Comparison of ENCODE assay signal across 21 cellular contexts in genomic region chr2:27375513-27376099, GRCh38. TPM values are rescaled to one million over a fixed set of nuclear protein-coding genes. Genes with fewer than 3 reads are reported as not detected.
A peak's percentile ranks its signal among the peaks of the same experiment; 100 is the strongest.
DNase-seq lines count a peak whose midpoint lies in the region; ATAC-seq and TF ChIP-seq lines count a peak whose summit lies in the region.
"Had no signal": no experiment of that assay in that cellular context is flagged by ENCODE, and none has a peak within 500 bp of the region (broad histone marks: within the 10 kb centered on the region; RNA-seq: fewer than 3 reads in every experiment).

No MANE protein-coding gene starts in this region.

- peak; percentile 22 for TF ChIP-seq POLR2A in GM18526 (IDR thresholded peaks at IDR 0.05; ENCODE audit: extremely low read depth, insufficient read length)

- no peaks in the 10 kb centered on the region for H3K9me3 Mint-ChIP-seq in activated CD4-positive, alpha-beta T cell treated with anti-CD3 and anti-CD28 coated beads, Interleukin-2, amount 10 ng/mL, durations not matched to agents 24 days and 14 days
- no peaks in the 10 kb centered on the region for H3K9me3 Mint-ChIP-seq in activated T-helper 1 cell treated with anti-CD3 and anti-CD28 coated beads, Interleukin-12 subunit alpha, Interleukin-12 subunit beta, Interleukin-2, Interleukin-4 antibody, amounts not matched to agents 30 ng/mL and 10 ng/mL and 1 ng/mL, durations not matched to agents 14 hours and 24 hours and 36 hours
- no peaks in the 10 kb centered on the region for H3K9me3 Mint-ChIP-seq in neural crest cell

- DNase-seq in activated CD4-positive, alpha-beta T cell treated with anti-CD3 and anti-CD28 coated beads, Interleukin-2, amount 10 ng/mL, durations not matched to agents 24 days and 14 days: no peak
- no peak for DNase-seq in activated CD4-positive, alpha-beta T cell treated with anti-CD3 and anti-CD28 coated beads for 1 hour
- no peak for DNase-seq in activated T-helper 1 cell treated with anti-CD3 and anti-CD28 coated beads, Interleukin-12 subunit alpha, Interleukin-12 subunit beta, Interleukin-2, Interleukin-4 antibody, amounts not matched to agents 30 ng/mL and 10 ng/mL and 1 ng/mL, durations not matched to agents 14 hours and 24 hours and 36 hours (ENCODE audit: low spot score)
- DNase-seq in neural crest cell (ENCODE audit: low read depth, low spot score) (no peak), cortex of kidney (lab: John Stamatoyannopoulos, UW) (no peak), hepatic stellate cell (ENCODE audit: low spot score) (no peak)
- DNase-seq: EL, GF-D8, H7, KG1, NCI-H1092 treated with DMSO at 0.1 percent for 48 hours, NCI-H1436 treated with DMSO at 0.1 percent for 48 hours, NCI-H1930, NCI-H2227 treated with DMSO at 0.1 percent for 48 hours, NCI-H510A, NCI-H774, Peyer's patch had no signal

- no peak for TF ChIP-seq CTCF in neural crest cell (conservative IDR thresholded peaks at IDR 0.05)

- H3K4me3 Mint-ChIP-seq in activated CD4-positive, alpha-beta T cell treated with anti-CD3 and anti-CD28 coated beads, Interleukin-2, amount 10 ng/mL, durations not matched to agents 24 days and 14 days: no peak overlapping the region
- no peak overlapping the region for H3K4me3 Mint-ChIP-seq in activated T-helper 1 cell treated with anti-CD3 and anti-CD28 coated beads, Interleukin-12 subunit alpha, Interleukin-12 subunit beta, Interleukin-2, Interleukin-4 antibody, amounts not matched to agents 30 ng/mL and 10 ng/mL and 1 ng/mL, durations not matched to agents 14 hours and 24 hours and 36 hours
- H3K4me3 Mint-ChIP-seq in neural crest cell: peak overlapping the region; percentile 81

- peaks cover 68% of the 10 kb centered on the region for H3K36me3 Mint-ChIP-seq in activated CD4-positive, alpha-beta T cell treated with anti-CD3 and anti-CD28 coated beads, Interleukin-2, amount 10 ng/mL, durations not matched to agents 24 days and 14 days (ENCODE audit: low read depth)
- peaks cover 49% of the 10 kb centered on the region for H3K36me3 Mint-ChIP-seq in activated T-helper 1 cell treated with anti-CD3 and anti-CD28 coated beads, Interleukin-12 subunit alpha, Interleukin-12 subunit beta, Interleukin-2, Interleukin-4 antibody, amounts not matched to agents 30 ng/mL and 10 ng/mL and 1 ng/mL, durations not matched to agents 14 hours and 24 hours and 36 hours (ENCODE audit: low read depth)
- peaks cover 22% of the 10 kb centered on the region for H3K36me3 Mint-ChIP-seq in neural crest cell (ENCODE audit: low read depth)

- H3K4me1 Mint-ChIP-seq in activated CD4-positive, alpha-beta T cell treated with anti-CD3 and anti-CD28 coated beads, Interleukin-2, amount 10 ng/mL, durations not matched to agents 24 days and 14 days: peaks cover 33% of the 10 kb centered on the region
- H3K4me1 Mint-ChIP-seq in activated T-helper 1 cell treated with anti-CD3 and anti-CD28 coated beads, Interleukin-12 subunit alpha, Interleukin-12 subunit beta, Interleukin-2, Interleukin-4 antibody, amounts not matched to agents 30 ng/mL and 10 ng/mL and 1 ng/mL, durations not matched to agents 14 hours and 24 hours and 36 hours (ENCODE audit: low read depth): peaks cover 38% of the 10 kb centered on the region
- H3K4me1 Mint-ChIP-seq in neural crest cell: peaks cover 33% of the 10 kb centered on the region

- H3K27me3 Mint-ChIP-seq in activated CD4-positive, alpha-beta T cell treated with anti-CD3 and anti-CD28 coated beads, Interleukin-2, amount 10 ng/mL, durations not matched to agents 24 days and 14 days: no peaks in the 10 kb centered on the region
- no peaks in the 10 kb centered on the region for H3K27me3 Mint-ChIP-seq in activated T-helper 1 cell treated with anti-CD3 and anti-CD28 coated beads, Interleukin-12 subunit alpha, Interleukin-12 subunit beta, Interleukin-2, Interleukin-4 antibody, amounts not matched to agents 30 ng/mL and 10 ng/mL and 1 ng/mL, durations not matched to agents 14 hours and 24 hours and 36 hours (ENCODE audit: insufficient read depth)
- peaks cover 17% of the 10 kb centered on the region for H3K27me3 Mint-ChIP-seq in neural crest cell (ENCODE audit: low read depth)

- intact Hi-C loops in activated CD4-positive, alpha-beta T cell treated with anti-CD3 and anti-CD28 coated beads, Interleukin-2, amount 10 ng/mL, durations not matched to agents 24 days and 14 days (cut with micrococcal nuclease): no loop called here
- intact Hi-C loops in activated T-helper 1 cell treated with anti-CD3 and anti-CD28 coated beads, Interleukin-12 subunit alpha, Interleukin-12 subunit beta, Interleukin-2, Interleukin-4 antibody, amounts not matched to agents 30 ng/mL and 10 ng/mL and 1 ng/mL, durations not matched to agents 14 hours and 24 hours and 36 hours (cut with micrococcal nuclease): no loop called here

- peak overlapping the region; percentile 34 for H3K27ac Mint-ChIP-seq in activated CD4-positive, alpha-beta T cell treated with anti-CD3 and anti-CD28 coated beads, Interleukin-2, amount 10 ng/mL, durations not matched to agents 24 days and 14 days
- peak overlapping the region; percentile 50 for H3K27ac Mint-ChIP-seq in activated T-helper 1 cell treated with anti-CD3 and anti-CD28 coated beads, Interleukin-12 subunit alpha, Interleukin-12 subunit beta, Interleukin-2, Interleukin-4 antibody, amounts not matched to agents 30 ng/mL and 10 ng/mL and 1 ng/mL, durations not matched to agents 14 hours and 24 hours and 36 hours
- H3K27ac Mint-ChIP-seq in neural crest cell (ENCODE audit: unreplicated experiment): peak overlapping the region; percentile 57

- no peak for ATAC-seq in HG03159 (IDR thresholded peaks at IDR 0.05; ENCODE audit: unreplicated experiment)
- ATAC-seq: Right ventricle myocardium inferior had no signal

RNA-seq across cellular contexts. Expression of gene ZNF513, which starts 4.9 kb away (rescaled TPM):
- total RNA-seq in activated CD4-positive, alpha-beta T cell treated with anti-CD3 and anti-CD28 coated beads, Interleukin-2, amount 10 ng/mL, durations not matched to agents 24 days and 14 days: 11.1 and 13.5 TPM in 2 replicates
- 14.5 and 16.2 TPM in 2 replicates for total RNA-seq in activated T-helper 1 cell treated with anti-CD3 and anti-CD28 coated beads, Interleukin-12 subunit alpha, Interleukin-12 subunit beta, Interleukin-2, Interleukin-4 antibody, amounts not matched to agents 30 ng/mL and 10 ng/mL and 1 ng/mL, durations not matched to agents 14 hours and 24 hours and 36 hours
- 26.5 and 27.9 TPM in 2 replicates for total RNA-seq in neural crest cell
- total RNA-seq: A172 had no signal

RNA-seq across cellular contexts. Expression of gene SNX17, which starts 5.2 kb away (rescaled TPM):
- 120 and 128 TPM in 2 replicates for total RNA-seq in activated CD4-positive, alpha-beta T cell treated with anti-CD3 and anti-CD28 coated beads, Interleukin-2, amount 10 ng/mL, durations not matched to agents 24 days and 14 days
- total RNA-seq in activated T-helper 1 cell treated with anti-CD3 and anti-CD28 coated beads, Interleukin-12 subunit alpha, Interleukin-12 subunit beta, Interleukin-2, Interleukin-4 antibody, amounts not matched to agents 30 ng/mL and 10 ng/mL and 1 ng/mL, durations not matched to agents 14 hours and 24 hours and 36 hours: 134 and 137 TPM in 2 replicates
- 104 and 109 TPM in 2 replicates for total RNA-seq in neural crest cell

RNA-seq across cellular contexts. Expression of gene EIF2B4, which starts 5.5 kb away (rescaled TPM):
- total RNA-seq in activated CD4-positive, alpha-beta T cell treated with anti-CD3 and anti-CD28 coated beads, Interleukin-2, amount 10 ng/mL, durations not matched to agents 24 days and 14 days: 51.2 and 52.0 TPM in 2 replicates
- total RNA-seq in activated T-helper 1 cell treated with anti-CD3 and anti-CD28 coated beads, Interleukin-12 subunit alpha, Interleukin-12 subunit beta, Interleukin-2, Interleukin-4 antibody, amounts not matched to agents 30 ng/mL and 10 ng/mL and 1 ng/mL, durations not matched to agents 14 hours and 24 hours and 36 hours: 53.9 and 55.8 TPM in 2 replicates
- 72.5 TPM in 2 replicates for total RNA-seq in neural crest cell

RNA-seq across cellular contexts. Expression of gene GTF3C2, which starts 19.0 kb away (rescaled TPM):
- total RNA-seq in activated CD4-positive, alpha-beta T cell treated with anti-CD3 and anti-CD28 coated beads, Interleukin-2, amount 10 ng/mL, durations not matched to agents 24 days and 14 days: 80.1 and 83.8 TPM in 2 replicates
- 86.3 and 86.6 TPM in 2 replicates for total RNA-seq in activated T-helper 1 cell treated with anti-CD3 and anti-CD28 coated beads, Interleukin-12 subunit alpha, Interleukin-12 subunit beta, Interleukin-2, Interleukin-4 antibody, amounts not matched to agents 30 ng/mL and 10 ng/mL and 1 ng/mL, durations not matched to agents 14 hours and 24 hours and 36 hours
- total RNA-seq in neural crest cell: 109 and 114 TPM in 2 replicates

RNA-seq across cellular contexts. Expression of gene PPM1G, which starts 33.8 kb away (rescaled TPM):
- 165 and 167 TPM in 2 replicates for total RNA-seq in activated CD4-positive, alpha-beta T cell treated with anti-CD3 and anti-CD28 coated beads, Interleukin-2, amount 10 ng/mL, durations not matched to agents 24 days and 14 days
- total RNA-seq in activated T-helper 1 cell treated with anti-CD3 and anti-CD28 coated beads, Interleukin-12 subunit alpha, Interleukin-12 subunit beta, Interleukin-2, Interleukin-4 antibody, amounts not matched to agents 30 ng/mL and 10 ng/mL and 1 ng/mL, durations not matched to agents 14 hours and 24 hours and 36 hours: 158 and 160 TPM in 2 replicates
- 157 and 163 TPM in 2 replicates for total RNA-seq in neural crest cell
